ENCODE assay signal across 20 cellular contexts in the genomic region with DNA sequence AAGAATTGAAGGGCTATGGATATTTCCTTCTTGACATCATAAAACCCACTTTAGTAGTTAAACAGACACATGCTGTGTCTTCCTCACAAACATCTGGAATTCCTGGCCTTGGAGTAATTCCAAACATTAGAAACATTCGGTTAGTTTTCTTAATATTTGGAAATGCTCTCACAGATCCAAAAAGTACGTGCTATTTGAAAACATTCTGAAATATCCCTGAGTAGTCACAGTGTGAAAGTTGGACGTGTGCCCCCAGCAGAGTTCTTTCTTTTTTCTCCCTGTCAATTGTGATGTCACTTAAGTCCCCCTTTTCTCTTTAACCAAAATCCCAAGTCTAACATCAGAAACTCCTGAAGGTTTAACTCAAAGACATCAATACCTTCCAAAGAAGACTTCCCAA.
"Had no signal": no experiment of that assay in that cellular context is flagged by ENCODE, and none has a peak within 500 bp of the region (broad histone marks: within the 10 kb centered on the region; RNA-seq: fewer than 3 reads in every experiment).

No MANE protein-coding gene starts in this region.

- H3K36me3 ChIP-seq: neutrophil had no signal

- ATAC-seq: activated CD4-positive, CD25-positive, alpha-beta regulatory T cell treated with anti-CD3 and anti-CD28 coated beads, Interleukin-2, amount 50 U/mL, for 24 hours; activated naive CD8-positive, alpha-beta T cell treated with anti-CD3 and anti-CD28 coated beads, Interleukin-2, amount 50 U/mL, for 24 hours; activated T-cell treated with anti-CD3 and anti-CD28 coated beads, Interleukin-2, amount 50 U/mL, for 4 hours; natural killer cell treated with Interleukin-12 subunit alpha and Interleukin-12 subunit beta and Interleukin-15 and Interleukin-18, amount 100 ng/mL, for 72 hours; stimulated activated naive CD8-positive, alpha-beta T cell treated with anti-CD3 and anti-CD28 coated beads, Interleukin-15, amount 100 ng/mL, for 72 hours had no signal

- DNase-seq: activated CD4-positive, alpha-beta T cell treated with anti-CD3 and anti-CD28 coated beads, Interleukin-2, amount 10 ng/mL, durations not matched to agents 7 days and 5 days; activated CD8-positive, alpha-beta memory T cell treated with anti-CD3 and anti-CD28 coated beads, Interleukin-2, amount 50 U/mL, for 4 hours; activated naive CD4-positive, alpha-beta T cell treated with anti-CD3 and anti-CD28 coated beads, Interleukin-2, amount 10 ng/mL, durations not matched to agents 7 days and 5 days; activated naive CD8-positive, alpha-beta T cell treated with anti-CD3 and anti-CD28 coated beads, Interleukin-2, amount 50 U/mL, for 24 hours; activated T-cell treated with anti-CD3 and anti-CD28 coated beads, Interleukin-2, amount 50 U/mL, for 4 hours; anterior cingulate cortex; effector CD8-positive, alpha-beta T cell; heart right ventricle; kidney glomerular epithelial cell; small intestine; stimulated activated CD4-positive, alpha-beta T cell treated with anti-CD3 and anti-CD28 coated beads, Interleukin-15, amount 100 ng/mL, for 24 hours; stimulated activated CD4-positive, alpha-beta T cell treated with anti-CD3 and anti-CD28 coated beads, Interleukin-2, amount 100 ng/mL, for 48 hours; stimulated activated naive CD8-positive, alpha-beta T cell treated with anti-CD3 and anti-CD28 coated beads, Interleukin-15, amount 100 ng/mL, for 72 hours had no signal

- H3K27me3 ChIP-seq: heart right ventricle, neutrophil, right atrium auricular region, SJSA1, suprapubic skin had no signal

- H3K4me3 ChIP-seq: heart right ventricle, lung, right atrium auricular region, SJSA1, suprapubic skin had no signal

- H3K9me3 ChIP-seq: heart right ventricle, neutrophil, right atrium auricular region, SJSA1, suprapubic skin had no signal

- H3K27ac ChIP-seq: neutrophil, right atrium auricular region, SJSA1, suprapubic skin had no signal

- H3K4me1 ChIP-seq: SJSA1 had no signal
